1 cellular context compared by ENCODE assay signal in the genomic region with DNA sequence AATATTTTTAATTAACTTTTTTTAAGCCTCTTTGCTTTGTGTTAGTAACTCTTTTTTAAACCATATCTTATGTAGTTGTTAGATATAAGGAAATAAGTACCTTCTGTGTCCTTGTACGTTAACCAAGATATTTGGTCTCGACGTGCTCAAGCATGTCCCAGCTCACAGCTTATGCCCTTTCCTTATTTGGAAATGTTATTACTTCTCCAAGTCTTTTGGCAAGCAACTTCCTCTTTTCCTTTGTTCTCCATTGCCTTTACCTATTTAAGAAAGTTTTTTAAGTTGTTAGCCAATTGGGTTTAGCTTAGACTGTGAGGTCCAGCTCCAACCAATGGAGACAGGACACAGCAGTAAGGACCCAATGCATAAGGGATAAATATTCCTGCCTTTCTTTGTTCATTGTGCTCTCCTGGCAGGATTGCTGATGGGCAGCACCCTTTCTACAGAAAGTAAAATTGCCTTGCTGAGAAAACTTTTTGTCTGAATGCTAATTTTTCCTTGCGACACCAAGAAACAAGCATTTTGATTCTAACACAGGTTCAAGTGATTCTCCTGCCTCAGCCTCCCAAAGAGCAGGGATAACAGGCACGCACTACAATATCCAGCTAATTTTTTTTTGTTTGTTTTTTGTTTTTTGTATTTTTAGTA.
TF ChIP-seq lines count a peak whose summit lies in the region.

No MANE protein-coding gene starts in this region.

TF ChIP-seq in K562, 482 proteins besides CTCF, POLR2A, EP300 and RAD21 (continued from another document and continues in another):
- TF ChIP-seq, protein P1, sequence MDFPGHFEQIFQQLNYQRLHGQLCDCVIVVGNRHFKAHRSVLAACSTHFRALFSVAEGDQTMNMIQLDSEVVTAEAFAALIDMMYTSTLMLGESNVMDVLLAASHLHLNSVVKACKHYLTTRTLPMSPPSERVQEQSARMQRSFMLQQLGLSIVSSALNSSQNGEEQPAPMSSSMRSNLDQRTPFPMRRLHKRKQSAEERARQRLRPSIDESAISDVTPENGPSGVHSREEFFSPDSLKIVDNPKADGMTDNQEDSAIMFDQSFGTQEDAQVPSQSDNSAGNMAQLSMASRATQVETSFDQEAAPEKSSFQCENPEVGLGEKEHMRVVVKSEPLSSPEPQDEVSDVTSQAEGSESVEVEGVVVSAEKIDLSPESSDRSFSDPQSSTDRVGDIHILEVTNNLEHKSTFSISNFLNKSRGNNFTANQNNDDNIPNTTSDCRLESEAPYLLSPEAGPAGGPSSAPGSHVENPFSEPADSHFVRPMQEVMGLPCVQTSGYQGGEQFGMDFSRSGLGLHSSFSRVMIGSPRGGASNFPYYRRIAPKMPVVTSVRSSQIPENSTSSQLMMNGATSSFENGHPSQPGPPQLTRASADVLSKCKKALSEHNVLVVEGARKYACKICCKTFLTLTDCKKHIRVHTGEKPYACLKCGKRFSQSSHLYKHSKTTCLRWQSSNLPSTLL (IDR thresholded peaks at IDR 0.05): no peak
- TF ChIP-seq RBM14 (IDR thresholded peaks at IDR 0.05; ENCODE audit: borderline replicate concordance, insufficient read depth, low read depth, low read length) (no peak), RBM17 (IDR thresholded peaks at IDR 0.05; ENCODE audit: borderline replicate concordance, low read depth, low read length) (no peak), ZNF124 (CRISPR knock-in tag; IDR thresholded peaks at IDR 0.05) (no peak), HEY1 (CRISPR knock-in tag; IDR thresholded peaks at IDR 0.05; ENCODE audit: borderline replicate concordance) (no peak), NFE2 (IDR thresholded peaks at IDR 0.05; ENCODE audit: low read depth) (no peak), RFX1 (IDR thresholded peaks at IDR 0.05) (no peak), HDAC2 (IDR thresholded peaks at IDR 0.05) (no peak), ATF7 (IDR thresholded peaks at IDR 0.05) (0 out of 2 replicates have a peak, but pooled peaks have one; percentile 19), PPARD (CRISPR knock-in tag; IDR thresholded peaks at IDR 0.05) (no peak), JUN (IDR thresholded peaks at IDR 0.05; ENCODE audit: borderline replicate concordance, low read depth, low read length) (0 out of 2 replicates have a peak, but pooled peaks have one; percentile 31), JUN (CRISPR knock-in tag; IDR thresholded peaks at IDR 0.05; ENCODE audit: borderline replicate concordance) (no peak), HNRNPLL (IDR thresholded peaks at IDR 0.05; ENCODE audit: low read depth, low read length, poor library complexity, severe bottlenecking) (no peak), KLF6 (CRISPR knock-in tag; IDR thresholded peaks at IDR 0.05; ENCODE audit: borderline replicate concordance) (no peak), NBN (IDR thresholded peaks at IDR 0.05; ENCODE audit: low read depth) (no peak), ARID2 (IDR thresholded peaks at IDR 0.05) (no peak), ATF1 (CRISPR knock-in tag; IDR thresholded peaks at IDR 0.05) (no peak), ATF1 (tag; IDR thresholded peaks at IDR 0.05) (no peak)
- TF ChIP-seq, protein P2, sequence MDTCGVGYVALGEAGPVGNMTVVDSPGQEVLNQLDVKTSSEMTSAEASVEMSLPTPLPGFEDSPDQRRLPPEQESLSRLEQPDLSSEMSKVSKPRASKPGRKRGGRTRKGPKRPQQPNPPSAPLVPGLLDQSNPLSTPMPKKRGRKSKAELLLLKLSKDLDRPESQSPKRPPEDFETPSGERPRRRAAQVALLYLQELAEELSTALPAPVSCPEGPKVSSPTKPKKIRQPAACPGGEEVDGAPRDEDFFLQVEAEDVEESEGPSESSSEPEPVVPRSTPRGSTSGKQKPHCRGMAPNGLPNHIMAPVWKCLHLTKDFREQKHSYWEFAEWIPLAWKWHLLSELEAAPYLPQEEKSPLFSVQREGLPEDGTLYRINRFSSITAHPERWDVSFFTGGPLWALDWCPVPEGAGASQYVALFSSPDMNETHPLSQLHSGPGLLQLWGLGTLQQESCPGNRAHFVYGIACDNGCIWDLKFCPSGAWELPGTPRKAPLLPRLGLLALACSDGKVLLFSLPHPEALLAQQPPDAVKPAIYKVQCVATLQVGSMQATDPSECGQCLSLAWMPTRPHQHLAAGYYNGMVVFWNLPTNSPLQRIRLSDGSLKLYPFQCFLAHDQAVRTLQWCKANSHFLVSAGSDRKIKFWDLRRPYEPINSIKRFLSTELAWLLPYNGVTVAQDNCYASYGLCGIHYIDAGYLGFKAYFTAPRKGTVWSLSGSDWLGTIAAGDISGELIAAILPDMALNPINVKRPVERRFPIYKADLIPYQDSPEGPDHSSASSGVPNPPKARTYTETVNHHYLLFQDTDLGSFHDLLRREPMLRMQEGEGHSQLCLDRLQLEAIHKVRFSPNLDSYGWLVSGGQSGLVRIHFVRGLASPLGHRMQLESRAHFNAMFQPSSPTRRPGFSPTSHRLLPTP (IDR thresholded peaks at IDR 0.05; ENCODE audit: borderline replicate concordance, extremely low read depth, insufficient read length): no peak
- TF ChIP-seq, protein P3, sequence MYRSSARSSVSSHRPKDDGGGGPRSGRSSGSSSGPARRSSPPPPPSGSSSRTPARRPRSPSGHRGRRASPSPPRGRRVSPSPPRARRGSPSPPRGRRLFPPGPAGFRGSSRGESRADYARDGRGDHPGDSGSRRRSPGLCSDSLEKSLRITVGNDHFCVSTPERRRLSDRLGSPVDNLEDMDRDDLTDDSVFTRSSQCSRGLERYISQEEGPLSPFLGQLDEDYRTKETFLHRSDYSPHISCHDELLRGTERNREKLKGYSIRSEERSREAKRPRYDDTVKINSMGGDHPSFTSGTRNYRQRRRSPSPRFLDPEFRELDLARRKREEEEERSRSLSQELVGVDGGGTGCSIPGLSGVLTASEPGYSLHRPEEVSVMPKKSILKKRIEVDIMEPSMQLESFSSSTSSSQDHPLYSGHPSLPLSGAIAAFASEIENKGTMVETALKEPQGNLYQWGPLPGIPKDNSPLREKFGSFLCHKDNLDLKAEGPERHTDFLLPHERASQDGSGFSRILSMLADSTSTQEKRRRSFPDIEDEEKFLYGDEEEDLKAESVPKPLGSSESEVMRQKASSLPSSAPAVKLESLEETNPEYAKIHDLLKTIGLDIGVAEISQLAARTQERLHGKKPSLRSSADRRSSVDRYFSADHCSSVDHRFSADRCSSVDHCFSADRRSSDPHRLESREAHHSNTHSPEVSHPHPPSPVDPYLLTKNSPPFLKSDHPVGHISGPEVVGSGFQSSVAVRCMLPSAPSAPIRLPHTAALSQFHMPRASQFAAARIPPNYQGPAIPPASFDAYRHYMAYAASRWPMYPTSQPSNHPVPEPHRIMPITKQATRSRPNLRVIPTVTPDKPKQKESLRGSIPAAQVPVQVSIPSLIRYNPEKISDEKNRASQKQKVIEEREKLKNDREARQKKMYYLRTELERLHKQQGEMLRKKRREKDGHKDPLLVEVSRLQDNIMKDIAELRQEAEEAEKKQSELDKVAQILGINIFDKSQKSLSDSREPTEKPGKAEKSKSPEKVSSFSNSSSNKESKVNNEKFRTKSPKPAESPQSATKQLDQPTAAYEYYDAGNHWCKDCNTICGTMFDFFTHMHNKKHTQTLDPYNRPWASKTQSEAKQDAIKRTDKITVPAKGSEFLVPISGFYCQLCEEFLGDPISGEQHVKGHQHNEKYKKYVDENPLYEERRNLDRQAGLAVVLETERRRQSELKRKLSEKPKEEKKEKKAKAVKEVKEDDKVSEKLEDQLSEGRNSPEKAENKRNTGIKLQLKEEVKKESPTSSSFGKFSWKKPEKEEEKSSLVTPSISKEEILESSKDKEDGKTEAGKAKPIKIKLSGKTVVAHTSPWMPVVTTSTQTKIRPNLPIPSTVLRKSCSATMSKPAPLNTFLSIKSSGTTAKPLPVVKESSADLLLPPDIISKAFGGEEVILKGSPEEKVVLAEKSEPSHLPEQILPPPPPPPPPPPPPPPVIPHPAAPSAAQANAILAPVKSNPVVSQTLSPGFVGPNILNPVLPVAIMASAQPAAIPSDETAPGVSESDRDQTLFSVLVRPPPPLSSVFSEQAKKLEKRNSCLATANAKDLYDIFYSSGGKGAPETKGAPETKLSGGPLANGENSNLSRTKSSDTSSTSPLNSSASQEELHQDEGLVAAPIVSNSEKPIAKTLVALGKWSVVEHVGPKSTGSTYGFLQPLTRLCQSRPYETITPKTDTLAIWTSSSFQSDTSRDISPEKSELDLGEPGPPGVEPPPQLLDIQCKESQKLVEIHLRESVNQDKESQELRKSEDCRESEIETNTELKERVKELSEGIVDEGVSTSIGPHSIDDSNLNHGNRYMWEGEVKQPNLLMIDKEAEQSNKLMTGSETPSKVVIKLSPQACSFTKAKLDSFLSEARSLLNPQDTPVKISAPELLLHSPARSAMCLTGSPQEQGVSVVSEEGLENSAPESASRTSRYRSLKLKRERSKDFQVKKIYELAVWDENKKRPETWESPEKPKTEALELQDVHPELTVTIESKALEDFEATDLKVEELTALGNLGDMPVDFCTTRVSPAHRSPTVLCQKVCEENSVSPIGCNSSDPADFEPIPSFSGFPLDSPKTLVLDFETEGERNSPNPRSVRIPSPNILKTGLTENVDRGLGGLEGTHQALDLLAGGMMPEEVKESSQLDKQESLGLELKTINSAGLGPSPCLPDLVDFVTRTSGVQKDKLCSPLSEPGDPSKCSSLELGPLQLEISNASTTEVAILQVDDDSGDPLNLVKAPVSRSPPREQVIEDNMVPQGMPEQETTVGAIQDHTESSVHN (IDR thresholded peaks at IDR 0.05; ENCODE audit: borderline replicate concordance in 1 of 2, low read depth in 1 of 2): 0 out of 4 replicates have a peak, but pooled peaks of 1 of the 2 experiments have one; percentile 46
- TF ChIP-seq, protein P4, sequence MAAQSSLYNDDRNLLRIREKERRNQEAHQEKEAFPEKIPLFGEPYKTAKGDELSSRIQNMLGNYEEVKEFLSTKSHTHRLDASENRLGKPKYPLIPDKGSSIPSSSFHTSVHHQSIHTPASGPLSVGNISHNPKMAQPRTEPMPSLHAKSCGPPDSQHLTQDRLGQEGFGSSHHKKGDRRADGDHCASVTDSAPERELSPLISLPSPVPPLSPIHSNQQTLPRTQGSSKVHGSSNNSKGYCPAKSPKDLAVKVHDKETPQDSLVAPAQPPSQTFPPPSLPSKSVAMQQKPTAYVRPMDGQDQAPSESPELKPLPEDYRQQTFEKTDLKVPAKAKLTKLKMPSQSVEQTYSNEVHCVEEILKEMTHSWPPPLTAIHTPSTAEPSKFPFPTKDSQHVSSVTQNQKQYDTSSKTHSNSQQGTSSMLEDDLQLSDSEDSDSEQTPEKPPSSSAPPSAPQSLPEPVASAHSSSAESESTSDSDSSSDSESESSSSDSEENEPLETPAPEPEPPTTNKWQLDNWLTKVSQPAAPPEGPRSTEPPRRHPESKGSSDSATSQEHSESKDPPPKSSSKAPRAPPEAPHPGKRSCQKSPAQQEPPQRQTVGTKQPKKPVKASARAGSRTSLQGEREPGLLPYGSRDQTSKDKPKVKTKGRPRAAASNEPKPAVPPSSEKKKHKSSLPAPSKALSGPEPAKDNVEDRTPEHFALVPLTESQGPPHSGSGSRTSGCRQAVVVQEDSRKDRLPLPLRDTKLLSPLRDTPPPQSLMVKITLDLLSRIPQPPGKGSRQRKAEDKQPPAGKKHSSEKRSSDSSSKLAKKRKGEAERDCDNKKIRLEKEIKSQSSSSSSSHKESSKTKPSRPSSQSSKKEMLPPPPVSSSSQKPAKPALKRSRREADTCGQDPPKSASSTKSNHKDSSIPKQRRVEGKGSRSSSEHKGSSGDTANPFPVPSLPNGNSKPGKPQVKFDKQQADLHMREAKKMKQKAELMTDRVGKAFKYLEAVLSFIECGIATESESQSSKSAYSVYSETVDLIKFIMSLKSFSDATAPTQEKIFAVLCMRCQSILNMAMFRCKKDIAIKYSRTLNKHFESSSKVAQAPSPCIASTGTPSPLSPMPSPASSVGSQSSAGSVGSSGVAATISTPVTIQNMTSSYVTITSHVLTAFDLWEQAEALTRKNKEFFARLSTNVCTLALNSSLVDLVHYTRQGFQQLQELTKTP (IDR thresholded peaks at IDR 0.05; ENCODE audit: low read depth in 1 of 2, partially characterized antibody in 2 of 2): peak in 1 of 2 experiments; percentile 45
